Comparison of ENCODE assay signal across 9 cellular contexts in the genomic region with DNA sequence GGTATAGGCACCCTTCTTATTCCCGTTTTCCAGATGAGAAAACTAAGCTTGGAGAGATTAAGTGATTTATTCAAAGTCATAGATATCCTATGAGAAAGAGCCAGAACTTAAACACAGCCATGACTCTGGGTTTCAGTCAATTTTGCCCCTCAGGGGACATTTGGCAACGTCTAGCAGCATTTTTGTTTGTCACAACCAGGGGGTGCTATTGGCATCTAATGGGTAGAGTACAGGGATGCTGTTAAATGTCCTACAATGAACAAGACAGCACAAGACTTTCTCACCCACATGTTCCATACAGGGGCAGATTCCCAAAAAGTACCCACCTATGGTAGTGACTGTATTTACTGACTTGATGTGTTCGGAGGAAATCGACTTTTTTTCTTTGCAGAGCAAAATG. TPM values are rescaled to one million over a fixed set of nuclear protein-coding genes. Genes with fewer than 3 reads are reported as not detected.
DNase-seq lines count a peak whose midpoint lies in the region; ATAC-seq, FAIRE-seq and TF ChIP-seq lines count a peak whose summit lies in the region.
"Had no signal": no experiment of that assay in that cellular context is flagged by ENCODE, and none has a peak within 500 bp of the region (broad histone marks: within the 10 kb centered on the region; RNA-seq: fewer than 3 reads in every experiment).

No MANE protein-coding gene starts in this region.

- peaks cover 14% of the 10 kb centered on the region for H3K4me1 Mint-ChIP-seq in astrocyte (ENCODE audit: low read depth, unreplicated experiment)

- H2AFZ ChIP-seq in astrocyte (ENCODE audit: low read depth, low read length), result no peak overlapping the region

- H3K9ac ChIP-seq in astrocyte (ENCODE audit: low read length), result no peak overlapping the region

- ATAC-seq in GM21737 (IDR thresholded peaks at IDR 0.05; ENCODE audit: unreplicated experiment), result no peak

- no peak overlapping the region for H3K4me3 Mint-ChIP-seq in astrocyte (ENCODE audit: unreplicated experiment)

- no peak overlapping the region for H3K4me2 ChIP-seq in astrocyte (ENCODE audit: low read length)

- H3K79me2 ChIP-seq in astrocyte (ENCODE audit: insufficient read depth, low read length), result no peaks in the 10 kb centered on the region

- H3K36me3 ChIP-seq in astrocyte (ENCODE audit: insufficient read depth, low read length) (no peaks in the 10 kb centered on the region), spleen (no peaks in the 10 kb centered on the region)
- H3K36me3 ChIP-seq: cardiac muscle cell had no signal

- TF ChIP-seq CTCF in LNCAP (IDR thresholded peaks at IDR 0.05) (peak; percentile 62), astrocyte (IDR thresholded peaks at IDR 0.05; ENCODE audit: insufficient read depth, low read depth, low read length) (peak; percentile 45), spleen (IDR thresholded peaks at IDR 0.05 in 8 of 11, conservative IDR thresholded peaks at IDR 0.05 in 3 of 11) (peak in 1 of 11 experiments; percentile 15)

- H3K4me3 ChIP-seq in astrocyte (ENCODE audit: insufficient read depth, low read depth, low read length) (no peak overlapping the region), spleen (no peak overlapping the region)
- H3K4me3 ChIP-seq: cardiac muscle cell had no signal

- H4K20me1 ChIP-seq in astrocyte (ENCODE audit: insufficient read depth, low read length), result no peaks in the 10 kb centered on the region

- no peak overlapping the region for H3K27ac ChIP-seq in astrocyte (ENCODE audit: low read depth, low read length)
- H3K27ac ChIP-seq in spleen, result no peak overlapping the region
- H3K27ac ChIP-seq: cardiac muscle cell had no signal

- H3K27ac Mint-ChIP-seq in astrocyte (ENCODE audit: unreplicated experiment), result no peak overlapping the region

- DNase-seq in ELR (ENCODE audit: low read depth) (peak; percentile 39), astrocyte (ENCODE audit: low read depth) (peak; percentile 4), myocyte (ENCODE audit: low read depth) (peak; percentile 80), spleen (no peak), NCI-H510A (lab: John Stamatoyannopoulos, UW) (no peak), AG08396 (ENCODE audit: low spot score) (no peak)

- H3K9me3 ChIP-seq in astrocyte (ENCODE audit: insufficient read depth, low read depth, low read length) (no peaks in the 10 kb centered on the region), spleen (no peaks in the 10 kb centered on the region)

- WGBS in spleen, 5 donors, result 38 to 49% (median 45%) methylated on average over 4 of the region's 4 CpGs

- FAIRE-seq in astrocyte (lab: Jason Lieb, UNC), result no peak

- no peaks in the 10 kb centered on the region for H3K9me3 Mint-ChIP-seq in astrocyte (ENCODE audit: unreplicated experiment)

- intact Hi-C loops in spleen (cut with DNase I; ENCODE audit: low total_unique reads), result no loop called here

- H3K4me1 ChIP-seq in astrocyte (ENCODE audit: insufficient read depth, low read length), result no peaks in the 10 kb centered on the region
- H3K4me1 ChIP-seq in spleen, result peaks cover 0 to 4% (median 0%) of the 10 kb centered on the region in 6 donors

- TF ChIP-seq POLR2A in spleen (IDR thresholded peaks at IDR 0.05), result no peak

- H3K36me3 Mint-ChIP-seq in astrocyte (ENCODE audit: low read depth, unreplicated experiment), result no peaks in the 10 kb centered on the region

- H3K27me3 Mint-ChIP-seq in astrocyte (ENCODE audit: low read depth, unreplicated experiment), result peaks cover 8% of the 10 kb centered on the region

- H3K27me3 ChIP-seq in astrocyte (ENCODE audit: insufficient read depth, low read length) (peaks cover 18% of the 10 kb centered on the region), spleen (replicated peaks in 1 of 7) (peaks cover 0 to 59% (median 28%) of the 10 kb centered on the region in 7 donors)

RNA-seq across cellular contexts. Expression of gene SHISA9, which starts 4.8 kb away (rescaled TPM):
- total RNA-seq in astrocyte (51.2 and 73.0 TPM in 2 replicates), myocyte (15.5 and 15.9 TPM in 2 replicates), spleen (under 1 TPM in 4 of 7 donors, not detected in 3; 0.05 to 0.17 (median 0.07) TPM)
- 31.5 TPM for polyA plus RNA-seq in myocyte (2012)
- under 1 TPM in 2 of 3 donors, not detected in 1; 0.02 to 0.03 TPM for polyA plus RNA-seq in spleen
- polyA plus RNA-seq: cardiac muscle cell had no signal

Comparison
In these comparisons a context has a peak if more than half of its experiments do, and no peak if none do; other contexts are left out.
1. DNase-seq: peak in ELR (single experiment), astrocyte (single experiment) and myocyte (single experiment); none in spleen (single experiment), NCI-H510A (single experiment) and AG08396 (single experiment).
2. RNA of gene SHISA9, which starts 4.8 kb away (total RNA-seq): 51.2 to 73.0 TPM in astrocyte and 15.5 to 15.9 TPM in myocyte; 0.05 to 0.17 TPM in spleen; every median in the first group is over 10 times any median in the second.